ENCODE assay signal across 8 cellular contexts in the genomic region with DNA sequence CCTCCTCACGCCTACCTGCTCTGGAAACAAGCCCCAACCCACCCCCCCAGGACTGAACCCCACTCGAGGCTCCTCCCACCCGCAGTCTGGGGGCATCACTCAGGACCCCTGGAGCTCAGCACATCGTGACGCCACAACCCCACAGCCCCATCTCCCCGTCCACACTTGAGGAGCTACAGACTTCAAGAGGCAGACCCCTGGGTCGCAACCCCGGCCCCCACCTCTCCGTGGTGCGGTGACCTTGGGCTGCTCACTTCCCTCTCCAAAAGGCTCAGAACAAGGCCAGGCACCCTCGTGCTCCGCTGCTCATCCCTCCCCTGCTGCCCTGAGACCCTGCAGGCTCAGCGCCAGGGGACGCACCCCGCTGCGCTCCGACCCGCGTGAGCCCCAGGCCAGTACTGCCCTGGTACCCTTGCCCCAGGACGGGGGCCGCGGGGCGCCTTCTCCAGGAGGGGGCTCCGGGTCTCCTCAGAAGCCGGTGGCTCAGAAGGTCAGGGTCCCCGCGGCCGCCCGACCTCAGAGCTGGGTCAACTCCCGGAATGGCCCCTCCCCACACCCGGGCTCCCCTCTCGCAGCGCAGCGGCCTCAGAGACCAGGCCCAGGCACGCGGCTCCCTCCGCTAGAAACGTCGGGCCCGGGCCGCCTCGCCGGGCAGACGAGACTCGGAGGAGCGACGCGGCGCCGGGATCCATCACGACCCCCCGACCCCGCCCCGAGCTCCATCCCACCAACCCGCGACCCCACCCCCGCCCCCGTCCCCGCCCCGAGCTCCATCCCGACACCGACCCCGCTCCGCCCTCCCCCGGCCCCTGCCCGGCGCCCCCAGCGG. TPM values are rescaled to one million over a fixed set of nuclear protein-coding genes. Genes with fewer than 3 reads are reported as not detected.
DNase-seq lines count a peak whose midpoint lies in the region; ATAC-seq and TF ChIP-seq lines count a peak whose summit lies in the region.

No MANE protein-coding gene starts in this region.

- H3K4me1 ChIP-seq in Peyer's patch (peaks cover 0 to 42% (median 12%) of the 10 kb centered on the region in 4 donors), duodenal mucosa (ENCODE audit: control insufficient read depth in 1 of 2, insufficient read depth in 2 of 2, low read length in 2 of 2) (peaks cover 18 to 28% of the 10 kb centered on the region in 2 donors), mesenchymal stem cell (ENCODE audit: control insufficient read depth, insufficient read depth, low read depth, low read length) (peaks cover 53% of the 10 kb centered on the region), urinary bladder (ENCODE audit: insufficient read depth) (no peaks in the 10 kb centered on the region)

- peak overlapping the region in 1 of 2 experiments; percentile 100 for H3K14ac ChIP-seq in mesenchymal stem cell (ENCODE audit: low read length in 2 of 2)

- no peak for DNase-seq in BJ (ENCODE audit: low read depth)
- no peak for DNase-seq in Peyer's patch
- DNase-seq in mesenchymal stem cell = peak; percentile 52
- DNase-seq in AG20443 (ENCODE audit: low spot score) = no peak

- peak overlapping the region; percentile 71 to 96 for H3K4ac ChIP-seq in mesenchymal stem cell (ENCODE audit: low read depth in 1 of 2, low read length in 2 of 2)

- H3K27me3 ChIP-seq in BJ (ENCODE audit: control insufficient read depth, insufficient read depth, low read length) (no peaks in the 10 kb centered on the region), Peyer's patch (no peaks in the 10 kb centered on the region), duodenal mucosa (ENCODE audit: control insufficient read depth in 1 of 2, insufficient read depth in 2 of 2, low read length in 2 of 2) (no peaks in the 10 kb centered on the region), mesenchymal stem cell (ENCODE audit: control insufficient read depth in 1 of 2, insufficient read depth in 1 of 2, low read length in 2 of 2) (no peaks in the 10 kb centered on the region)

- H3K4me3 ChIP-seq in BJ (ENCODE audit: low read depth, low read length) (peak overlapping the region; percentile 94), Peyer's patch (peak overlapping the region; percentile 70 to 97 (median 81)), duodenal mucosa (ENCODE audit: low read depth in 1 of 2, low read length in 2 of 2) (peak overlapping the region; percentile 77 to 79), mesenchymal stem cell (ENCODE audit: insufficient read depth in 1 of 2, low read depth in 1 of 2, low read length in 2 of 2) (peak overlapping the region; percentile 93 to 96), urinary bladder (ENCODE audit: low read depth, low read length) (peak overlapping the region; percentile 85)

- H2AK5ac ChIP-seq in mesenchymal stem cell (ENCODE audit: low read length, severe bottlenecking) = peak overlapping the region; percentile 57

- peak overlapping the region; percentile 85 for H2BK5ac ChIP-seq in mesenchymal stem cell (ENCODE audit: low read depth, low read length, poor library complexity, severe bottlenecking)

- H4K8ac ChIP-seq in mesenchymal stem cell (ENCODE audit: low read length) = peak overlapping the region; percentile 96

- CTCF ChIA-PET in BJ (lab: Yijun Ruan, JAX) = interaction anchor here (1.0 to 2.1 kb wide), 2 partner anchors 11 to 49 kb away, joined by 5 to 7 read pairs; no protein-coding TSS in a partner anchor

- H3K23ac ChIP-seq in mesenchymal stem cell (ENCODE audit: low read length in 2 of 2) = peak overlapping the region in 1 of 2 experiments; percentile 30

- TF ChIP-seq POLR2A in Peyer's patch (IDR thresholded peaks at IDR 0.05) = no peak

- no peak for TF ChIP-seq CTCF in BJ (IDR thresholded peaks at IDR 0.05; ENCODE audit: insufficient read depth, low read depth, low read length)
- no peak for TF ChIP-seq CTCF in Peyer's patch (IDR thresholded peaks at IDR 0.05)

- H3K9me3 ChIP-seq in Peyer's patch = no peaks in the 10 kb centered on the region
- H3K9me3 ChIP-seq in duodenal mucosa (ENCODE audit: control insufficient read depth in 1 of 2, low read length in 2 of 2) = no peaks in the 10 kb centered on the region
- H3K9me3 ChIP-seq in mesenchymal stem cell (ENCODE audit: control insufficient read depth, low read length) = no peaks in the 10 kb centered on the region

- peak overlapping the region; percentile 76 to 92 (median 88) for H3K27ac ChIP-seq in Peyer's patch
- H3K27ac ChIP-seq in duodenal mucosa (ENCODE audit: low read depth, low read length) = no peak overlapping the region
- no peak overlapping the region for H3K27ac ChIP-seq in mesenchymal stem cell (ENCODE audit: low read length, poor library complexity, severe bottlenecking)
- H3K27ac ChIP-seq in urinary bladder (ENCODE audit: low read depth) = no peak overlapping the region

- peak overlapping the region; percentile 98 for H2BK15ac ChIP-seq in mesenchymal stem cell (ENCODE audit: low read depth, poor library complexity, severe bottlenecking)

- H4K91ac ChIP-seq in mesenchymal stem cell (ENCODE audit: low read length) = peak overlapping the region; percentile 83

- peak overlapping the region; percentile 58 for H2BK120ac ChIP-seq in mesenchymal stem cell (ENCODE audit: low read depth, low read length)

- peak overlapping the region in 1 of 2 experiments; percentile 83 for H2BK12ac ChIP-seq in mesenchymal stem cell (ENCODE audit: low read length in 2 of 2)

- peak overlapping the region; percentile 92 for H3K4me2 ChIP-seq in mesenchymal stem cell (ENCODE audit: low read length, poor library complexity, severe bottlenecking)

- 2% methylated on average over 37 of the region's 68 CpGs for WGBS in mesenchymal stem cell
- 2% methylated on average over 67 of the region's 68 CpGs for WGBS in urinary bladder

- H3K18ac ChIP-seq in mesenchymal stem cell (ENCODE audit: low read depth in 1 of 2, low read length in 2 of 2) = peak overlapping the region; percentile 81 to 96

- H3K79me1 ChIP-seq in mesenchymal stem cell (replicated peaks; ENCODE audit: low read length, poor library complexity, severe bottlenecking) = peaks cover 34% of the 10 kb centered on the region

- H2AFZ ChIP-seq in mesenchymal stem cell (ENCODE audit: low read depth, low read length) = peak overlapping the region; percentile 18

- H3K36me3 ChIP-seq in BJ (ENCODE audit: control insufficient read depth, insufficient read depth, low read length) (peaks cover 23% of the 10 kb centered on the region), Peyer's patch (peaks cover 0 to 27% (median 0%) of the 10 kb centered on the region in 3 donors), duodenal mucosa (ENCODE audit: control insufficient read depth in 1 of 2, insufficient read depth in 2 of 2, low read length in 2 of 2) (peaks cover 5 to 18% of the 10 kb centered on the region in 2 donors), mesenchymal stem cell (ENCODE audit: control insufficient read depth in 1 of 2, insufficient read depth in 2 of 2, low read depth in 1 of 2, low read length in 2 of 2) (peaks cover 41 to 59% of the 10 kb centered on the region in 2 experiments), urinary bladder (ENCODE audit: insufficient read depth) (no peaks in the 10 kb centered on the region)

- H3K9ac ChIP-seq in duodenal mucosa (ENCODE audit: low read depth in 1 of 2, low read length in 2 of 2) (peak overlapping the region; percentile 72 to 88), mesenchymal stem cell (ENCODE audit: low read length) (peak overlapping the region; percentile 93)

- ATAC-seq in GM18858 (IDR thresholded peaks at IDR 0.05; ENCODE audit: unreplicated experiment) (peak; percentile 21), HG03064 (IDR thresholded peaks at IDR 0.05; ENCODE audit: low read depth, unreplicated experiment) (peak; percentile 10)

- POLR2A ChIA-PET in BJ (lab: Charles Lee) = no interaction called here

RNA-seq across cellular contexts. Expression of gene GATD1, which starts 0.6 kb away (rescaled TPM):
- 14.5 and 37.9 TPM in 2 replicates for polyA plus RNA-seq in BJ (2011; rRNA removed)
- 10.2 and 12.1 TPM in 2 replicates for polyA minus RNA-seq in BJ (2011; rRNA and poly(A)+ RNA removed)
- 10 to 100 TPM; 47.6 to 81.7 (median 52.9) TPM for total RNA-seq in Peyer's patch
- polyA plus RNA-seq in mesenchymal stem cell (2013, experiment 1 of 2) = 50.4 TPM
- 43.7 TPM for polyA plus RNA-seq in mesenchymal stem cell (2013, experiment 2 of 2)
- 26.4 TPM for total RNA-seq in urinary bladder
- 43.3 TPM for polyA plus RNA-seq in urinary bladder

RNA-seq across cellular contexts. Expression of gene CEND1, which starts 13.2 kb away (rescaled TPM):
- polyA plus RNA-seq in BJ (2011; rRNA removed) (0.23 and 0.25 TPM in 2 replicates), urinary bladder (1.4 TPM)
- 0.26 TPM in 1 of 2 replicates, not detected in the other for polyA minus RNA-seq in BJ (2011; rRNA and poly(A)+ RNA removed)
- total RNA-seq in Peyer's patch (not detected), urinary bladder (not detected)
- 0.03 TPM for polyA plus RNA-seq in mesenchymal stem cell (2013, experiment 1 of 2)
- 0.11 TPM for polyA plus RNA-seq in mesenchymal stem cell (2013, experiment 2 of 2)

RNA-seq across cellular contexts. Expression of gene SLC25A22, which starts 21.4 kb away (rescaled TPM):
- 12.4 and 25.5 TPM in 2 replicates for polyA plus RNA-seq in BJ (2011; rRNA removed)
- polyA minus RNA-seq in BJ (2011; rRNA and poly(A)+ RNA removed) = 12.1 and 14.6 TPM in 2 replicates
- 10 to 100 TPM; 14.2 to 22.0 (median 16.6) TPM for total RNA-seq in Peyer's patch
- 11.7 TPM for polyA plus RNA-seq in mesenchymal stem cell (2013, experiment 1 of 2)
- 10.9 TPM for polyA plus RNA-seq in mesenchymal stem cell (2013, experiment 2 of 2)
- 7.5 TPM for total RNA-seq in urinary bladder
- polyA plus RNA-seq in urinary bladder = 17.1 TPM

RNA-seq across cellular contexts. Expression of gene PIDD1, which starts 28.4 kb away (rescaled TPM):
- 6.8 and 11.2 TPM in 2 replicates for polyA plus RNA-seq in BJ (2011; rRNA removed)
- polyA minus RNA-seq in BJ (2011; rRNA and poly(A)+ RNA removed) = 3.6 and 4.8 TPM in 2 replicates
- total RNA-seq in Peyer's patch = 10 to 100 TPM; 29.1 to 83.3 (median 70.2) TPM
- 8.3 TPM for polyA plus RNA-seq in mesenchymal stem cell (2013, experiment 1 of 2)
- 9.2 TPM for polyA plus RNA-seq in mesenchymal stem cell (2013, experiment 2 of 2)
- 7.2 TPM for total RNA-seq in urinary bladder
- polyA plus RNA-seq in urinary bladder = 12.4 TPM

RNA-seq across cellular contexts. Expression of gene TALDO1, which starts 29.4 kb away (rescaled TPM):
- polyA plus RNA-seq in BJ (2011; rRNA removed) (209 and 278 TPM in 2 replicates), urinary bladder (201 TPM)
- 77.7 and 83.2 TPM in 2 replicates for polyA minus RNA-seq in BJ (2011; rRNA and poly(A)+ RNA removed)
- total RNA-seq in Peyer's patch (100 to 1,000 TPM; 140 to 175 (median 149) TPM), urinary bladder (62.9 TPM)
- 215 TPM for polyA plus RNA-seq in mesenchymal stem cell (2013, experiment 1 of 2)
- polyA plus RNA-seq in mesenchymal stem cell (2013, experiment 2 of 2) = 211 TPM

Comparison
In these comparisons a context has a peak if more than half of its experiments do, and no peak if none do; other contexts are left out.
1. H3K27ac ChIP-seq: peak in Peyer's patch (4 of 4); none in duodenal mucosa (single experiment), mesenchymal stem cell (single experiment) and urinary bladder (single experiment).
2. Peak in every context shown above with its lines, with median percentiles within 50 percentile points of each other: H3K4me3 ChIP-seq.